2 cellular contexts compared by ENCODE assay signal in the genomic region with DNA sequence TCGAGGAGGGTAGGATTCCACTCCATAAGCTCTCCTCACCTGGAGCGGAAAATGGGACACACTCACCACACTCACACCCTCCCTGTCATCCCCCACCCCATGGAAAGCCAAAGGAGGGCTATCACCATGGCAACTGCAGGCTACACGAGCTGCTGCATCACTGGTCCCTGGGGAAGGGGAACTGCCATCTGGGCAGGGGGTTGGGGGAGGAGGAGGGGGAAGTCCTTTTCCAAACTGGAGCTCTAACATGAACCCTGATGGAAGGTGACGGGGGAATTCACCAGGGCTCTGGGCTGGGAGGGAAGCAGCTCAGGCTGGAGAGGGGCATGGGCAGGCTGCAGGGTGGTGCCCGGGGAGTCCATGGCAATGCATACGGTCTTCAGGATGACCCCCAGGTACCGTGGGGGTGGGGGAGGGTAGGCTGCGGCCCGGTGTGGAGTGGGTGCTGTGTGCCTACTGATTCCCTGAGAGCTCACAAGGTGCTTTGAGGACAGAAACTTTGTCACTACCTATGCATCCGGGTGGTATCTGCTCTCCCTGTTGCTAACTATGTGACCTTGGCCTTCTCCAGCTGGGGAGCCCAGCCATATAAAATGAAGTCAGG.
TF ChIP-seq lines count a peak whose summit lies in the region.

No MANE protein-coding gene starts in this region.

TF ChIP-seq in SK-N-SH, 30 proteins besides CTCF, POLR2A, EP300 and RAD21 (continued from another document):
- TF ChIP-seq, protein P1, sequence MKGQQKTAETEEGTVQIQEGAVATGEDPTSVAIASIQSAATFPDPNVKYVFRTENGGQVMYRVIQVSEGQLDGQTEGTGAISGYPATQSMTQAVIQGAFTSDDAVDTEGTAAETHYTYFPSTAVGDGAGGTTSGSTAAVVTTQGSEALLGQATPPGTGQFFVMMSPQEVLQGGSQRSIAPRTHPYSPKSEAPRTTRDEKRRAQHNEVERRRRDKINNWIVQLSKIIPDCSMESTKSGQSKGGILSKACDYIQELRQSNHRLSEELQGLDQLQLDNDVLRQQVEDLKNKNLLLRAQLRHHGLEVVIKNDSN (IDR thresholded peaks at IDR 0.05; ENCODE audit: borderline replicate concordance, low read depth): no peak
- TF ChIP-seq CHD2 (IDR thresholded peaks at IDR 0.05; ENCODE audit: low read length, partially characterized antibody): no peak

TF ChIP-seq in SK-N-SH treated with all-trans-retinoic acid at 6 μM for 48 hours, 23 proteins besides CTCF, POLR2A, EP300 and RAD21 (continued from another document):
- TF ChIP-seq GLIS3 (CRISPR knock-in tag; IDR thresholded peaks at IDR 0.05): no peak
